In genomic region chr11:72001255-72001654, GRCh38 we compare ENCODE assay signal across 20 cellular contexts. TPM values are rescaled to one million over a fixed set of nuclear protein-coding genes. Genes with fewer than 3 reads are reported as not detected.
DNase-seq lines count a peak whose midpoint lies in the region; ATAC-seq, FAIRE-seq and TF ChIP-seq lines count a peak whose summit lies in the region.
"Had no signal": no experiment of that assay in that cellular context is flagged by ENCODE, and none has a peak within 500 bp of the region (broad histone marks: within the 10 kb centered on the region; RNA-seq: fewer than 3 reads in every experiment).

No MANE protein-coding gene starts in this region.

- peaks cover 52% of the 10 kb centered on the region for H3K36me3 Mint-ChIP-seq in activated CD4-positive, alpha-beta T cell treated with anti-CD3 and anti-CD28 coated beads, Interleukin-2, amount 10 ng/mL, durations not matched to agents 24 days and 14 days (ENCODE audit: low read depth)

- CTCF ChIA-PET in GM12878 (lab: Yijun Ruan, JAX), result interaction anchor here (1.0 to 1.3 kb wide), 2 partner anchors 13 to 24 kb away, joined by 3 read pairs; no protein-coding TSS in a partner anchor

- SMC1A ChIA-PET in GM12878 (lab: Charles Lee; ENCODE audit: uncharacterized antibody, unreplicated experiment), result no interaction called here

- in situ Hi-C loops in GM12878 (cut with MboI), result no loop called here

- H4K20me1 ChIP-seq in GM12878 (ENCODE audit: control insufficient read depth, insufficient read depth), result no peaks in the 10 kb centered on the region

- no peak for ATAC-seq in GM12878
- peak; percentile 4 for ATAC-seq in left colon
- no peak for ATAC-seq in HG03521 (IDR thresholded peaks at IDR 0.05; ENCODE audit: unreplicated experiment)

- H3K27me3 Mint-ChIP-seq in activated CD4-positive, alpha-beta T cell treated with anti-CD3 and anti-CD28 coated beads, Interleukin-2, amount 10 ng/mL, durations not matched to agents 24 days and 14 days, result no peaks in the 10 kb centered on the region

- H3K9ac ChIP-seq in GM12878 (ENCODE audit: control insufficient read depth, insufficient read depth, low read length), result no peak overlapping the region

- peak overlapping the region; percentile 8 for H3K27ac Mint-ChIP-seq in activated CD4-positive, alpha-beta T cell treated with anti-CD3 and anti-CD28 coated beads, Interleukin-2, amount 10 ng/mL, durations not matched to agents 24 days and 14 days

- H3K27ac ChIP-seq in GM12878 (ENCODE audit: control insufficient read depth, insufficient read depth) (no peak overlapping the region), sigmoid colon (peak overlapping the region in 3 of 4 donors; percentile 59 to 80 (median 78))

- POLR2A ChIA-PET in GM12878 (lab: Charles Lee), result interaction anchor here (0.6 kb wide), 1 partner anchor 66 kb away, joined by 4 read pairs; no protein-coding TSS in a partner anchor

- no peak overlapping the region for H2AFZ ChIP-seq in GM12878 (ENCODE audit: control insufficient read depth, low read depth, low read length)

- TF ChIP-seq EP300 in GM12878 (IDR thresholded peaks at IDR 0.05; ENCODE audit: borderline replicate concordance in 1 of 2, control insufficient read depth in 1 of 2, low read depth in 2 of 2, low read length in 2 of 2), result no peak
- TF ChIP-seq EP300 in sigmoid colon (IDR thresholded peaks at IDR 0.05), result no peak

- no peak for DNase-seq in activated CD4-positive, alpha-beta T cell treated with anti-CD3 and anti-CD28 coated beads, Interleukin-2, amount 10 ng/mL, durations not matched to agents 24 days and 14 days
- no peak for DNase-seq in activated CD4-positive, alpha-beta T cell treated with anti-CD3 and anti-CD28 coated beads, Interleukin-2, amount 50 U/mL, for 48 hours
- DNase-seq in GM12878 (ENCODE audit: low read depth, low spot score) (no peak), left colon (no peak), sigmoid colon (peak; percentile 64), OCI-M1 (lab: John Stamatoyannopoulos, UW) (no peak)
- DNase-seq in activated effector memory CD4-positive, alpha-beta T cell treated with Interleukin-2 at 50 U/mL for 16 hours, result no peak
- DNase-seq: 8988T; amygdala; central memory CD4-positive, alpha-beta T cell; effector CD4-positive, alpha-beta T cell; esophagus squamous epithelium; HCEC 1CT; NCI-H1436 treated with DMSO at 0.1 percent for 48 hours; NCI-H2171; NCI-H526 treated with DMSO at 0.1 percent for 48 hours; stimulated activated CD4-positive, alpha-beta T cell treated with anti-CD3 and anti-CD28 coated beads, Interleukin-4, amount 100 ng/mL, for 24 hours had no signal

- no peak overlapping the region for H3K4me2 ChIP-seq in GM12878 (ENCODE audit: control insufficient read depth, insufficient read depth)

- H3K79me2 ChIP-seq in GM12878 (ENCODE audit: control insufficient read depth, insufficient read depth, low read length), result peaks cover 10% of the 10 kb centered on the region

- peak; percentile 59; the same call in 1 of the 2 replicates for TF ChIP-seq POLR2A in GM12878 (IDR thresholded peaks at IDR 0.05; ENCODE audit: low read depth, low read length)
- TF ChIP-seq POLR2A in sigmoid colon (IDR thresholded peaks at IDR 0.05), result no peak

- RAD21 ChIA-PET in GM12878 (lab: Charles Lee; ENCODE audit: unreplicated experiment), result no interaction called here

- peaks cover 32% of the 10 kb centered on the region for H3K4me1 ChIP-seq in GM12878 (ENCODE audit: control insufficient read depth, insufficient read depth, low read length)
- H3K4me1 ChIP-seq in sigmoid colon, result peaks cover 0 to 46% (median 30%) of the 10 kb centered on the region in 4 donors
- H3K4me1 ChIP-seq: uterus had no signal

- intact Hi-C loops in activated CD4-positive, alpha-beta T cell treated with anti-CD3 and anti-CD28 coated beads, Interleukin-2, amount 10 ng/mL, durations not matched to agents 24 days and 14 days (cut with micrococcal nuclease), result no loop called here
- intact Hi-C loops in GM12878 (cut with micrococcal nuclease; ENCODE audit: unreplicated experiment), result no loop called here
- intact Hi-C loops in left colon (cut with DNase I, micrococcal nuclease), result no loop called here
- intact Hi-C loops in sigmoid colon (cut with DNase I), result no loop called here

- H3K9me3 ChIP-seq in GM12878 (replicated peaks; ENCODE audit: control insufficient read depth, insufficient read depth, low read length) (no peaks in the 10 kb centered on the region), sigmoid colon (no peaks in the 10 kb centered on the region)
- H3K9me3 ChIP-seq: esophagus squamous epithelium, uterus had no signal

- H3K36me3 ChIP-seq in GM12878 (ENCODE audit: control insufficient read depth in 2 of 2, insufficient read depth in 2 of 2, low read length in 1 of 2) (peaks cover 32 to 54% of the 10 kb centered on the region in 2 experiments; a peak in 3 of 4 replicates), sigmoid colon (peaks cover 37 to 46% (median 43%) of the 10 kb centered on the region in 4 donors)
- H3K36me3 ChIP-seq: uterus had no signal

- H3K4me3 ChIP-seq in GM12878 (no peak overlapping the region), sigmoid colon (no peak overlapping the region)
- H3K4me3 ChIP-seq: esophagus squamous epithelium, uterus had no signal

- no peak overlapping the region for H3K4me3 Mint-ChIP-seq in activated CD4-positive, alpha-beta T cell treated with anti-CD3 and anti-CD28 coated beads, Interleukin-2, amount 10 ng/mL, durations not matched to agents 24 days and 14 days

- FAIRE-seq in GM12878 (lab: Jason Lieb, UNC), result no peak

- peaks cover 21% of the 10 kb centered on the region for H3K4me1 Mint-ChIP-seq in activated CD4-positive, alpha-beta T cell treated with anti-CD3 and anti-CD28 coated beads, Interleukin-2, amount 10 ng/mL, durations not matched to agents 24 days and 14 days

- 88% methylated on average over 7 of the region's 11 CpGs for WGBS in GM12878 (ENCODE audit: insufficient coverage, insufficient replicate concordance, low lambda C conversion rate, missing lambda C conversion rate)
- 82 to 89% methylated on average over 11 of the region's 11 CpGs for WGBS in sigmoid colon, 2 donors

- H3K9me3 Mint-ChIP-seq in activated CD4-positive, alpha-beta T cell treated with anti-CD3 and anti-CD28 coated beads, Interleukin-2, amount 10 ng/mL, durations not matched to agents 24 days and 14 days, result no peaks in the 10 kb centered on the region
- H3K9me3 Mint-ChIP-seq: neural crest cell had no signal

- no peak for TF ChIP-seq CTCF in GM12878 (IDR thresholded peaks at IDR 0.05 in 2 of 3, conservative IDR thresholded peaks at IDR 0.05 in 1 of 3; ENCODE audit: control insufficient read depth in 2 of 3, extremely low read depth in 1 of 3, insufficient read depth in 1 of 3, low read depth in 3 of 3, low read length in 3 of 3)
- TF ChIP-seq CTCF in sigmoid colon (IDR thresholded peaks at IDR 0.05), result no peak

- H3K27me3 ChIP-seq in GM12878 (replicated peaks in 1 of 2; ENCODE audit: control insufficient read depth in 2 of 2, insufficient read depth in 2 of 2, low read length in 1 of 2) (no peaks in the 10 kb centered on the region), sigmoid colon (no peaks in the 10 kb centered on the region)
- H3K27me3 ChIP-seq: esophagus squamous epithelium, uterus had no signal

- no peak for TF ChIP-seq RAD21 in GM12878 (IDR thresholded peaks at IDR 0.05; ENCODE audit: insufficient read depth, low read depth, low read length)

- BruUV-seq in GM12878 (replicated peaks; lab: Mats Ljungman, UMichigan), result no TSS peak

TF ChIP-seq in GM12878, 131 proteins besides CTCF, POLR2A, EP300 and RAD21:
- peak; percentile 9 for TF ChIP-seq BCL3 (IDR thresholded peaks at IDR 0.05; ENCODE audit: borderline replicate concordance, insufficient read depth, low read depth, low read length, poor library complexity, severe bottlenecking)
- TF ChIP-seq E2F4 (IDR thresholded peaks at IDR 0.05; ENCODE audit: low read depth, low read length), result no peak
TF ChIP-seq in GM12878: peak in this region for 1.

RNA-seq across cellular contexts. Expression of gene IL18BP, which starts 2.5 kb away (rescaled TPM):
- total RNA-seq in activated CD4-positive, alpha-beta T cell treated with anti-CD3 and anti-CD28 coated beads, Interleukin-2, amount 10 ng/mL, durations not matched to agents 24 days and 14 days, result 15.0 and 19.9 TPM in 2 replicates
- 42.0 and 53.6 TPM in 2 replicates for total RNA-seq in GM12878 (2013; cell fraction: nucleolus; rRNA removed)
- total RNA-seq in GM12878 (2014; rRNA removed) (4.9 and 5.5 TPM in 2 replicates), GM12878 (2014; rRNA removed; fragmentation: Illumina TruSeq; extraction: Trizol) (5.0 and 5.9 TPM in 2 replicates), GM12878 (2021) (16.3 and 19.0 TPM in 2 replicates), left colon (10 to 100 TPM in 1 of 2 donors, 1 to 10 TPM in 1; 8.0 to 10.6 TPM), sigmoid colon (1 to 10 TPM; 2.5 to 7.5 (median 5.1) TPM)
- polyA plus RNA-seq in GM12878 (2011; ENCODE audit: low read depth), result 15.3 TPM
- polyA plus RNA-seq in GM12878 (2011; rRNA removed) (9.2 and 11.8 TPM in 2 replicates), GM12878 (2014; fragmentation: Illumina TruSeq; extraction: Trizol) (13.7 and 15.9 TPM in 2 replicates), GM12878 (2014; fragmentation: Nextera tagmentation; extraction: Ambion mirVana) (1 to 10 TPM; 2.6 to 3.5 TPM), GM12878 (2014; rRNA removed) (18.1 and 23.4 TPM in 2 replicates), GM12878 (2016; fragmentation: Nextera tagmentation; extraction: Ambion mirVana) (10 to 100 TPM; 10.2 to 11.1 TPM), sigmoid colon (10 to 100 TPM in 1 of 3 donors, 1 to 10 TPM in 2; 4.8 to 21.3 (median 6.0) TPM)
- polyA plus RNA-seq in GM12878 (2011; cell fraction: cytosol; rRNA removed), result 6.1 and 7.4 TPM in 2 replicates
- polyA plus RNA-seq in GM12878 (2011; cell fraction: nucleus; rRNA removed), result 88.6 and 89.9 TPM in 2 replicates
- polyA plus RNA-seq in GM12878 (2012), result 14.2 and 16.9 TPM in 2 replicates
- 14.6 and 16.2 TPM in 2 replicates for polyA minus RNA-seq in GM12878 (2011; rRNA and poly(A)+ RNA removed)
- polyA minus RNA-seq in GM12878 (2011; cell fraction: cytosol; rRNA and poly(A)+ RNA removed), result 2.2 and 2.3 TPM in 2 replicates
- 14.4 and 21.9 TPM in 2 replicates for polyA minus RNA-seq in GM12878 (2011; cell fraction: nucleus; rRNA and poly(A)+ RNA removed)
